Comparison of ENCODE assay signal across 15 cellular contexts in genomic region chr1:198893141-198893540, GRCh38.
"Had no signal": no experiment of that assay in that cellular context is flagged by ENCODE, and none has a peak within 500 bp of the region (broad histone marks: within the 10 kb centered on the region; RNA-seq: fewer than 3 reads in every experiment).

No MANE protein-coding gene starts in this region.

- DNase-seq: activated CD4-positive, alpha-beta memory T cell treated with anti-CD3 and anti-CD28 coated beads for 36 hours; activated CD8-positive, alpha-beta memory T cell treated with anti-CD3 and anti-CD28 coated beads, Interleukin-2, amount 10 ng/mL, durations not matched to agents 7 days and 5 days; activated naive CD4-positive, alpha-beta T cell treated with anti-CD3 and anti-CD28 coated beads, Interleukin-2, amount 50 U/mL, for 16 hours; activated T-cell treated with anti-CD3 and anti-CD28 coated beads, Interleukin-2, amount 50 U/mL, for 1 hour; adrenal gland; effector memory CD8-positive, alpha-beta T cell; gastrocnemius medialis; heart left ventricle; naive thymus-derived CD4-positive, alpha-beta T cell; sigmoid colon; T-helper 1 cell; thyroid gland; WERI-Rb-1 had no signal

- H3K36me3 ChIP-seq: adrenal gland, gastrocnemius medialis, sigmoid colon, thyroid gland, WERI-Rb-1 had no signal

- H2AFZ ChIP-seq: parathyroid adenoma had no signal

- ATAC-seq: activated CD8-positive, alpha-beta memory T cell treated with anti-CD3 and anti-CD28 coated beads, Interleukin-2, amount 10 ng/mL, durations not matched to agents 7 days and 5 days; effector memory CD8-positive, alpha-beta T cell; gastrocnemius medialis; naive thymus-derived CD4-positive, alpha-beta T cell; stimulated activated effector memory CD8-positive, alpha-beta T cell treated with anti-CD3 and anti-CD28 coated beads, Interleukin-12 subunit alpha, Interleukin-12 subunit beta, amount 100 ng/mL, for 72 hours had no signal

- H3K4me1 ChIP-seq: parathyroid adenoma, sigmoid colon had no signal

- H3K9me3 ChIP-seq: adrenal gland, gastrocnemius medialis, heart left ventricle, sigmoid colon, thyroid gland had no signal

- H3K27ac ChIP-seq: adrenal gland, gastrocnemius medialis, parathyroid adenoma, sigmoid colon, thyroid gland, WERI-Rb-1 had no signal

- H3K79me2 ChIP-seq: parathyroid adenoma had no signal

- H3K27me3 ChIP-seq: adrenal gland, gastrocnemius medialis, heart left ventricle, sigmoid colon, thyroid gland had no signal

- H3K9ac ChIP-seq: parathyroid adenoma had no signal

- H3K4me3 ChIP-seq: adrenal gland, gastrocnemius medialis, heart left ventricle, sigmoid colon, thyroid gland had no signal
